ENCODE assay signal across 1 cellular context in genomic region chr3:9198261-9198660, GRCh38.
TF ChIP-seq lines count a peak whose summit lies in the region.

No MANE protein-coding gene starts in this region.

TF ChIP-seq in WTC11, 78 proteins besides CTCF, POLR2A, EP300 and RAD21 (continued from another document):
- TF ChIP-seq ARID4B (CRISPR knock-in tag; IDR thresholded peaks at IDR 0.05; ENCODE audit: borderline replicate concordance) (no peak), ZBTB43 (CRISPR knock-in tag; IDR thresholded peaks at IDR 0.05) (no peak), KAT7 (CRISPR knock-in tag; IDR thresholded peaks at IDR 0.05; ENCODE audit: borderline replicate concordance) (no peak), AR (CRISPR knock-in tag; IDR thresholded peaks at IDR 0.05) (no peak), MAX (CRISPR knock-in tag; IDR thresholded peaks at IDR 0.05) (no peak)
TF ChIP-seq in WTC11: peak in this region for 0.
